ENCODE assay signal across 1 cellular context in genomic region chr1:167532964-167533824, GRCh38.
TF ChIP-seq lines count a peak whose summit lies in the region.

No MANE protein-coding gene starts in this region.

TF ChIP-seq in IMR-90, 13 proteins besides CTCF, POLR2A, EP300 and RAD21:
- TF ChIP-seq CEBPB (IDR thresholded peaks at IDR 0.05; ENCODE audit: low read depth, low read length) = no peak
- no peak for TF ChIP-seq CHD1 (IDR thresholded peaks at IDR 0.05; ENCODE audit: low read depth, low read length)
- no peak for TF ChIP-seq MAZ (IDR thresholded peaks at IDR 0.05; ENCODE audit: borderline replicate concordance, low read depth, low read length)
- no peak for TF ChIP-seq FOS (IDR thresholded peaks at IDR 0.05; ENCODE audit: low read depth, low read length)
- TF ChIP-seq MXI1 (IDR thresholded peaks at IDR 0.05; ENCODE audit: borderline replicate concordance, low read depth, low read length) = no peak
- no peak for TF ChIP-seq MAFK (IDR thresholded peaks at IDR 0.05; ENCODE audit: low read depth, low read length)
- TF ChIP-seq ELK1 (IDR thresholded peaks at IDR 0.05; ENCODE audit: borderline replicate concordance, low read depth, low read length) = no peak
- TF ChIP-seq BHLHE40 (IDR thresholded peaks at IDR 0.05; ENCODE audit: low read depth, low read length) = no peak
- TF ChIP-seq RFX5 (IDR thresholded peaks at IDR 0.05; ENCODE audit: low read depth, low read length) = no peak
- no peak for TF ChIP-seq SMC3 (IDR thresholded peaks at IDR 0.05; ENCODE audit: low read depth, low read length)
- no peak for TF ChIP-seq RCOR1 (IDR thresholded peaks at IDR 0.05; ENCODE audit: insufficient replicate concordance, low read length)
- no peak for TF ChIP-seq USF2 (IDR thresholded peaks at IDR 0.05; ENCODE audit: low read depth, low read length)
- no peak for TF ChIP-seq NFE2L2 (IDR thresholded peaks at IDR 0.05; ENCODE audit: low read depth, low read length)
TF ChIP-seq in IMR-90: peak in this region for 0.
